Comparison of ENCODE assay signal across 8 cellular contexts in the genomic region with DNA sequence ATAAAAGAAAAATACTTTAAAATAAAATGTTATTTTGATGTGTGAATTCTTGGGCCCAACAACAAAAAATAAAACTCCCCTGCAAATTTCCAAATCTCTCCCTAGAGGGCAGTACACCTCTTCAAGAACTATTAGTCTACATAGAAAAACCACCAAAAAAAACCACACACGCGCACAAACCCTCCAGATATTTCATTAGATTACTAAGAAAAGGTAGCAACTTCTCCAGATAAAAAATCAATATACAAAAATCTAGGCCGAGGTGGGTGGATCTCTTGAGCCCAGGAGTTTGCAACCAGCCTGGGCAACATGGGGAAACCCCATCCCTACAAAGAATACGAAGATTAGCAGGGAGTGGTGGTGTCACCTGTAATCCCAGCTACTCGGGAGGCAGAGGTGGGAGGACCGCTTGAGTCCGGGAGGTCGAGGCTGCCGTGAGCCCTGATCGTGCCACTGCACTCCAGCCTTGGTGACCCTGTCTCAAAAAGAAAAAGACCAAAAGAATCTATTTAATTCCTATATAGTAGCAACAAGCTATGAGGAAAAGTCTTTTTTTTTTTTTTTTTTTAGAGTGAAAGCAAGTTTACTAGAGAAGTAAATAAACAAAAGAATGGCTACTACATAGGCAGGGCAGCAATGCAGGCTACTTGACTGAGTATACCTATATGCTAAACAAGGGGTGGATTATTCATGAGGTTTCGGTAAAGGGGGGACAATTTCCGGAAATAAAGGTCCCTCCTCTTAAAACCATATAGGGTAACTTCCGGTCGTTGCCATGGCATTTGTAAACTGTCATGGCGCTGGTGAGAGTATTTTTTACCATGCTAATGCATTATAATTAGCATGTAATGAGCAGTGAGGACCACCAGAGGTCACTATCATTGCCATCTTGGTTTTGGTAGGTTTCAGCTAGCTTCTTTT. TPM values are rescaled to one million over a fixed set of nuclear protein-coding genes. Genes with fewer than 3 reads are reported as not detected.
DNase-seq lines count a peak whose midpoint lies in the region; ATAC-seq and TF ChIP-seq lines count a peak whose summit lies in the region.

No MANE protein-coding gene starts in this region.

- peak; percentile 92 for DNase-seq in BJ (ENCODE audit: low read depth)
- DNase-seq in NCI-H510A (lab: John Stamatoyannopoulos, UW) = peak; percentile 76
- peak; percentile 82 for DNase-seq in activated CD4-positive, alpha-beta T cell treated with anti-CD3 and anti-CD28 coated beads for 36 hours
- peak; percentile 89 to 90 for DNase-seq in lower leg skin (ENCODE audit: low spot score in 2 of 2)
- DNase-seq in stimulated activated CD4-positive, alpha-beta T cell treated with anti-CD3 and anti-CD28 coated beads, Interleukin-4, amount 100 ng/mL, for 48 hours (ENCODE audit: low read depth in 2 of 2) = peak; percentile 44 to 56

- no peaks in the 10 kb centered on the region for H3K9me3 ChIP-seq in duodenal mucosa (ENCODE audit: control insufficient read depth in 1 of 2, low read length in 2 of 2)

- H3K36me3 Mint-ChIP-seq in activated CD4-positive, alpha-beta T cell treated with anti-CD3 and anti-CD28 coated beads for 36 hours (ENCODE audit: low read depth) = no peaks in the 10 kb centered on the region

- peak; percentile 74 for ATAC-seq in GM19043 (IDR thresholded peaks at IDR 0.05; ENCODE audit: low read depth, unreplicated experiment)
- ATAC-seq in HG03439 (IDR thresholded peaks at IDR 0.05; ENCODE audit: unreplicated experiment) = peak; percentile 79
- ATAC-seq in activated CD4-positive, alpha-beta T cell treated with anti-CD3 and anti-CD28 coated beads for 36 hours = peak; percentile 95

- no peaks in the 10 kb centered on the region for H3K9me3 Mint-ChIP-seq in activated CD4-positive, alpha-beta T cell treated with anti-CD3 and anti-CD28 coated beads for 36 hours (ENCODE audit: low read depth)

- CTCF ChIA-PET in BJ (lab: Yijun Ruan, JAX) = interaction anchor here (0.6 to 6.1 kb wide), 35 partner anchors 8 to 510 kb away, joined by 3 to 134 read pairs (median 5); partner anchors contain the start of genes B3GNT6 and MYO7A
- CTCF ChIA-PET in activated CD4-positive, alpha-beta T cell treated with anti-CD3 and anti-CD28 coated beads for 36 hours (lab: Charles Lee) = interaction anchor here (0.6 to 3.0 kb wide), 21 partner anchors 10 to 679 kb away, joined by 3 to 64 read pairs (median 4); partner anchors contain the start of gene B3GNT6

- H3K27me3 Mint-ChIP-seq in activated CD4-positive, alpha-beta T cell treated with anti-CD3 and anti-CD28 coated beads for 36 hours = no peaks in the 10 kb centered on the region

- H3K4me1 ChIP-seq in duodenal mucosa (ENCODE audit: control insufficient read depth in 1 of 2, insufficient read depth in 2 of 2, low read length in 2 of 2) = peaks cover 20 to 21% of the 10 kb centered on the region in 2 donors

- peak overlapping the region; percentile 64 for H3K4me3 Mint-ChIP-seq in activated CD4-positive, alpha-beta T cell treated with anti-CD3 and anti-CD28 coated beads for 36 hours

- H3K9ac ChIP-seq in duodenal mucosa (ENCODE audit: low read depth in 1 of 2, low read length in 2 of 2) = peak overlapping the region in 1 of 2 donors; percentile 53

- H3K4me1 Mint-ChIP-seq in activated CD4-positive, alpha-beta T cell treated with anti-CD3 and anti-CD28 coated beads for 36 hours = peaks cover 12% of the 10 kb centered on the region

- peak overlapping the region; percentile 62 for H3K27ac Mint-ChIP-seq in activated CD4-positive, alpha-beta T cell treated with anti-CD3 and anti-CD28 coated beads for 36 hours

- H3K36me3 ChIP-seq in BJ (ENCODE audit: control insufficient read depth, insufficient read depth, low read length) = no peaks in the 10 kb centered on the region
- no peaks in the 10 kb centered on the region for H3K36me3 ChIP-seq in duodenal mucosa (ENCODE audit: control insufficient read depth in 1 of 2, insufficient read depth in 2 of 2, low read length in 2 of 2)

- H3K4me3 ChIP-seq in BJ (ENCODE audit: low read depth, low read length) (peak overlapping the region; percentile 44), duodenal mucosa (ENCODE audit: low read depth in 1 of 2, low read length in 2 of 2) (peak overlapping the region; percentile 69 to 72), lower leg skin (ENCODE audit: low read depth, poor library complexity, severe bottlenecking) (no peak overlapping the region)

- peak; percentile 65 for TF ChIP-seq CTCF in BJ (IDR thresholded peaks at IDR 0.05; ENCODE audit: insufficient read depth, low read depth, low read length)
- peak in 1 of 3 donors; percentile 33 for TF ChIP-seq CTCF in lower leg skin (IDR thresholded peaks at IDR 0.05)

- intact Hi-C loops in activated CD4-positive, alpha-beta T cell treated with anti-CD3 and anti-CD28 coated beads for 36 hours (cut with DNase I, micrococcal nuclease) = loop anchor here (1.0 to 10.0 kb wide), 10 partner anchors 19 to 810 kb away; partner anchors contain the start of genes CAPN5 (in 2 of the 2) and ACER3 (in 1 of the 2)
- intact Hi-C loops in lower leg skin (cut with DNase I; ENCODE audit: low total_unique reads) = no loop called here

- POLR2A ChIA-PET in BJ (lab: Charles Lee) = interaction anchor here (0.6 to 1.0 kb wide), 4 partner anchors 11 to 49 kb away, joined by 4 to 11 read pairs (median 10); no protein-coding TSS in a partner anchor
- POLR2A ChIA-PET in activated CD4-positive, alpha-beta T cell treated with anti-CD3 and anti-CD28 coated beads for 36 hours (lab: Charles Lee) = interaction anchor here (0.6 to 0.7 kb wide), 6 partner anchors 8 to 772 kb away, joined by 3 to 5 read pairs (median 3); no protein-coding TSS in a partner anchor

- WGBS in lower leg skin, 2 donors = 14 to 18% methylated on average over 15 of the region's 15 CpGs

- no peak overlapping the region for H3K27ac ChIP-seq in duodenal mucosa (ENCODE audit: low read depth, low read length)

- peaks cover 2% of the 10 kb centered on the region; the same call in 1 of the 2 replicates for H3K27me3 ChIP-seq in BJ (ENCODE audit: control insufficient read depth, insufficient read depth, low read length)
- H3K27me3 ChIP-seq in duodenal mucosa (ENCODE audit: control insufficient read depth in 1 of 2, insufficient read depth in 2 of 2, low read length in 2 of 2) = peaks cover 6 to 8% of the 10 kb centered on the region in 2 donors

- TF ChIP-seq POLR2A in lower leg skin (IDR thresholded peaks at IDR 0.05) = no peak

RNA-seq across cellular contexts. Expression of gene B3GNT6, which starts 13.1 kb away (rescaled TPM):
- polyA plus RNA-seq in BJ (2011; rRNA removed) = not detected in 2 replicates
- not detected in 2 replicates for polyA minus RNA-seq in BJ (2011; rRNA and poly(A)+ RNA removed)
- total RNA-seq in activated CD4-positive, alpha-beta T cell treated with anti-CD3 and anti-CD28 coated beads for 36 hours = not detected
- total RNA-seq in lower leg skin = under 1 TPM in 2 of 4 donors, not detected in 2; 0.21 to 0.26 TPM

RNA-seq across cellular contexts. Expression of gene CAPN5, which starts 19.5 kb away (rescaled TPM):
- polyA plus RNA-seq in BJ (2011; rRNA removed) = 11.3 and 18.4 TPM in 2 replicates
- polyA minus RNA-seq in BJ (2011; rRNA and poly(A)+ RNA removed) = 10.2 and 13.7 TPM in 2 replicates
- under 1 TPM; 0.62 to 0.76 TPM for total RNA-seq in activated CD4-positive, alpha-beta T cell treated with anti-CD3 and anti-CD28 coated beads for 36 hours
- total RNA-seq in lower leg skin = 1 to 10 TPM in 3 of 4 donors, under 1 TPM in 1; 0.38 to 1.9 (median 1.2) TPM

RNA-seq across cellular contexts. Expression of gene OMP, which starts 55.4 kb away (rescaled TPM):
- polyA plus RNA-seq in BJ (2011; rRNA removed) = 0.21 TPM in 1 of 2 replicates, not detected in the other
- 0.76 TPM in 1 of 2 replicates, not detected in the other for polyA minus RNA-seq in BJ (2011; rRNA and poly(A)+ RNA removed)
- total RNA-seq in activated CD4-positive, alpha-beta T cell treated with anti-CD3 and anti-CD28 coated beads for 36 hours = not detected
- not detected for total RNA-seq in lower leg skin
